ENCODE assay signal across 1 cellular context in the genomic region with DNA sequence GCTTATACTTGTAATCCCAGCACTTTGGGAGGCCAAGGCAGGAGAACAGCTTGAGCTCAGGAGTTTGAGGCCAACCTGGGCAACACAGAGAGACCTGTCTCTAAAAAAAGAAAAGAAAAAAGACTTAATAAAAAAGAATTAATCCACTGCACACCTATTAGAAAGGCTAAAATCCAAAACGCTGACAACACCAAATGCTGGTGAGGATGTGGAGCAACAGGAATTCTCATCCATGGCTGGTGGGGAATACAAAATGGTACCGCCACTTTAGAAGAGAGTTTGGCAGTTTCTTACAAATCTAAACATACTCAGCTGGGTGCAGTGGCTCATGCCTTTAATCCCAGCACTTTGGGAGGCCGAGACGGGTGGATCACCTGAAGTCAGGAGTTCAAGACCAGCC.
TF ChIP-seq lines count a peak whose summit lies in the region.

No MANE protein-coding gene starts in this region.

TF ChIP-seq in K562, 482 proteins besides CTCF, POLR2A, EP300 and RAD21:
- peak; percentile 47; the same call in 1 of the 2 replicates for TF ChIP-seq ZNF316 (IDR thresholded peaks at IDR 0.05)
- peak; percentile 90 for TF ChIP-seq RBM25 (IDR thresholded peaks at IDR 0.05; ENCODE audit: low read depth, low read length, severe bottlenecking)
